ENCODE assay signal across 1 cellular context in the genomic region with DNA sequence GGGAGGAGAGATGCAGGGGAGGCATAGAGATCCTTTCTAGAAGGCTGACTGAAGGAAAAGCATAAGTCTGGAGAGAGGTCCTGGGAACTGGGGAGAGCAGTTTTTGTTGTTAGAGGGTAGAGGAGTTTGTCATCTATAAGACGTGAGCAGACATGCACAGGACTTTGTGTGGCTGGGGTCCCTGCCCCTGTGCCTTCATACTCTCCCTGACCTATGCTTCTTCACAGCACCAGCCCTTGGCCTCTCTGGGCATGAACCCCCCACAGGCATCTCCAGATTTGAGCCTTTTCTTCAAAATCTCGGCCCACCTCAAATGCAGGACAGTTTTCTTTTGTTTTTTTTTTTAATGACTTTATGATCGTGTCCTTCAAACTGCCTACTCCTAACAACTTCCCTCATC.
TF ChIP-seq lines count a peak whose summit lies in the region.

No MANE protein-coding gene starts in this region.

TF ChIP-seq in HepG2, 621 proteins besides CTCF, POLR2A, EP300 and RAD21 (continued from another document):
- TF ChIP-seq, protein P1, sequence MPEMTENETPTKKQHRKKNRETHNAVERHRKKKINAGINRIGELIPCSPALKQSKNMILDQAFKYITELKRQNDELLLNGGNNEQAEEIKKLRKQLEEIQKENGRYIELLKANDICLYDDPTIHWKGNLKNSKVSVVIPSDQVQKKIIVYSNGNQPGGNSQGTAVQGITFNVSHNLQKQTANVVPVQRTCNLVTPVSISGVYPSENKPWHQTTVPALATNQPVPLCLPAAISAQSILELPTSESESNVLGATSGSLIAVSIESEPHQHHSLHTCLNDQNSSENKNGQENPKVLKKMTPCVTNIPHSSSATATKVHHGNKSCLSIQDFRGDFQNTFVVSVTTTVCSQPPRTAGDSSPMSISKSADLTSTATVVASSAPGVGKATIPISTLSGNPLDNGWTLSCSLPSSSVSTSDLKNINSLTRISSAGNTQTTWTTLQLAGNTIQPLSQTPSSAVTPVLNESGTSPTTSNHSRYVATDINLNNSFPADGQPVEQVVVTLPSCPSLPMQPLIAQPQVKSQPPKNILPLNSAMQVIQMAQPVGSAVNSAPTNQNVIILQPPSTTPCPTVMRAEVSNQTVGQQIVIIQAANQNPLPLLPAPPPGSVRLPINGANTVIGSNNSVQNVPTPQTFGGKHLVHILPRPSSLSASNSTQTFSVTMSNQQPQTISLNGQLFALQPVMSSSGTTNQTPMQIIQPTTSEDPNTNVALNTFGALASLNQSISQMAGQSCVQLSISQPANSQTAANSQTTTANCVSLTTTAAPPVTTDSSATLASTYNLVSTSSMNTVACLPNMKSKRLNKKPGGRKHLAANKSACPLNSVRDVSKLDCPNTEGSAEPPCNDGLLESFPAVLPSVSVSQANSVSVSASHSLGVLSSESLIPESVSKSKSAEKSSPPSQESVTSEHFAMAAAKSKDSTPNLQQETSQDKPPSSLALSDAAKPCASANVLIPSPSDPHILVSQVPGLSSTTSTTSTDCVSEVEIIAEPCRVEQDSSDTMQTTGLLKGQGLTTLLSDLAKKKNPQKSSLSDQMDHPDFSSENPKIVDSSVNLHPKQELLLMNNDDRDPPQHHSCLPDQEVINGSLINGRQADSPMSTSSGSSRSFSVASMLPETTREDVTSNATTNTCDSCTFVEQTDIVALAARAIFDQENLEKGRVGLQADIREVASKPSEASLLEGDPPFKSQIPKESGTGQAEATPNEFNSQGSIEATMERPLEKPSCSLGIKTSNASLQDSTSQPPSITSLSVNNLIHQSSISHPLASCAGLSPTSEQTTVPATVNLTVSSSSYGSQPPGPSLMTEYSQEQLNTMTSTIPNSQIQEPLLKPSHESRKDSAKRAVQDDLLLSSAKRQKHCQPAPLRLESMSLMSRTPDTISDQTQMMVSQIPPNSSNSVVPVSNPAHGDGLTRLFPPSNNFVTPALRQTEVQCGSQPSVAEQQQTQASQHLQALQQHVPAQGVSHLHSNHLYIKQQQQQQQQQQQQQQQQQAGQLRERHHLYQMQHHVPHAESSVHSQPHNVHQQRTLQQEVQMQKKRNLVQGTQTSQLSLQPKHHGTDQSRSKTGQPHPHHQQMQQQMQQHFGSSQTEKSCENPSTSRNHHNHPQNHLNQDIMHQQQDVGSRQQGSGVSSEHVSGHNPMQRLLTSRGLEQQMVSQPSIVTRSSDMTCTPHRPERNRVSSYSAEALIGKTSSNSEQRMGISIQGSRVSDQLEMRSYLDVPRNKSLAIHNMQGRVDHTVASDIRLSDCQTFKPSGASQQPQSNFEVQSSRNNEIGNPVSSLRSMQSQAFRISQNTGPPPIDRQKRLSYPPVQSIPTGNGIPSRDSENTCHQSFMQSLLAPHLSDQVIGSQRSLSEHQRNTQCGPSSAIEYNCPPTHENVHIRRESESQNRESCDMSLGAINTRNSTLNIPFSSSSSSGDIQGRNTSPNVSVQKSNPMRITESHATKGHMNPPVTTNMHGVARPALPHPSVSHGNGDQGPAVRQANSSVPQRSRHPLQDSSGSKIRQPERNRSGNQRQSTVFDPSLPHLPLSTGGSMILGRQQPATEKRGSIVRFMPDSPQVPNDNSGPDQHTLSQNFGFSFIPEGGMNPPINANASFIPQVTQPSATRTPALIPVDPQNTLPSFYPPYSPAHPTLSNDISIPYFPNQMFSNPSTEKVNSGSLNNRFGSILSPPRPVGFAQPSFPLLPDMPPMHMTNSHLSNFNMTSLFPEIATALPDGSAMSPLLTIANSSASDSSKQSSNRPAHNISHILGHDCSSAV (CRISPR knock-in tag; IDR thresholded peaks at IDR 0.05; ENCODE audit: borderline replicate concordance), result no peak
- TF ChIP-seq AGO1 (IDR thresholded peaks at IDR 0.05; ENCODE audit: low read depth, low read length, poor library complexity, severe bottlenecking) (no peak), ARNTL (CRISPR knock-in tag; IDR thresholded peaks at IDR 0.05) (no peak), ZNF776 (CRISPR knock-in tag; IDR thresholded peaks at IDR 0.05) (no peak), RCOR2 (CRISPR knock-in tag; IDR thresholded peaks at IDR 0.05) (no peak)
